Comparison of ENCODE assay signal across 26 cellular contexts in the genomic region with DNA sequence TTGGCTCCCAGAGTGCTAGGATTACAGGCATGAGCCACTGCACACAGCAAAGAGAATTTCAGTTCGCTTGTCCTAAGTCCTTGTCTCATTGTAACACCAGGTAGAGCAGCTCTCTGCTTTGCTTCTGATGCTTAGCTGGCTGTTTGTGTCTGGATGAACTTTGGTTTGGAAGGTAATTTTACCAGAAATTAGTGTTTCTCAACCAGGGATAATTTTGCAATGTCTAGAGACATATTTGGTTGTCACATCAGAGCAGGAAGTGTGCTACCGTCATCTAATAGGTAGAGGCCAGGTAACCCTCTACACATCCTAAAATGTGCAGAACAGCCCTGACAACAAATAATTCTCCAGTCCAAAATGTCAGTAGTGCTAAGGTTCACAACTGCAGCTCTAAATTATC.
A peak's percentile ranks its signal among the peaks of the same experiment; 100 is the strongest.
DNase-seq lines count a peak whose midpoint lies in the region; ATAC-seq, FAIRE-seq and TF ChIP-seq lines count a peak whose summit lies in the region.
"Had no signal": no experiment of that assay in that cellular context is flagged by ENCODE, and none has a peak within 500 bp of the region (broad histone marks: within the 10 kb centered on the region; RNA-seq: fewer than 3 reads in every experiment).

No MANE protein-coding gene starts in this region.

- H3K4me2 ChIP-seq in hepatocyte (no peak overlapping the region), parathyroid adenoma (ENCODE audit: low read length) (no peak overlapping the region)
- H3K4me2 ChIP-seq: BLaER1 had no signal

- H4K20me1 ChIP-seq in hepatocyte (ENCODE audit: insufficient read depth, poor library complexity, severe bottlenecking), result no peaks in the 10 kb centered on the region
- H4K20me1 ChIP-seq: BLaER1 had no signal

- H3K27me3 Mint-ChIP-seq in memory B cell, result no peaks in the 10 kb centered on the region
- H3K27me3 Mint-ChIP-seq: B cell; CD4-positive, CD25-positive, alpha-beta regulatory T cell had no signal

- no peaks in the 10 kb centered on the region for H3K9me3 ChIP-seq in hepatocyte (ENCODE audit: low read depth)
- no peaks in the 10 kb centered on the region for H3K9me3 ChIP-seq in parathyroid adenoma (ENCODE audit: control insufficient read depth, low read length)
- H3K9me3 ChIP-seq: Caco-2 had no signal

- peaks cover 30% of the 10 kb centered on the region for H3K4me1 ChIP-seq in hepatocyte (ENCODE audit: insufficient read depth)
- H3K4me1 ChIP-seq in parathyroid adenoma, result peaks cover 4% of the 10 kb centered on the region

- H3K36me3 ChIP-seq in hepatocyte (replicated peaks; ENCODE audit: insufficient read depth, low read depth), result no peaks in the 10 kb centered on the region
- H3K36me3 ChIP-seq in parathyroid adenoma (ENCODE audit: control insufficient read depth, insufficient read depth, low read length), result no peaks in the 10 kb centered on the region
- H3K36me3 ChIP-seq: BLaER1 had no signal

- H3K4me3 ChIP-seq in hepatocyte (no peak overlapping the region), parathyroid adenoma (ENCODE audit: low read depth, low read length) (no peak overlapping the region)
- H3K4me3 ChIP-seq: BLaER1, GM12878, GM23248 had no signal

- no peak overlapping the region for H3K9ac ChIP-seq in parathyroid adenoma
- H3K9ac ChIP-seq: BLaER1, GM23248 had no signal

- no peak overlapping the region for H3K4me3 Mint-ChIP-seq in memory B cell
- H3K4me3 Mint-ChIP-seq: B cell; CD4-positive, CD25-positive, alpha-beta regulatory T cell; CD8-positive, alpha-beta T cell had no signal

- 85% methylated on average over 2 of the region's 2 CpGs for WGBS in hepatocyte (ENCODE audit: low lambda C conversion rate, missing lambda C conversion rate)

- H3K27me3 ChIP-seq in hepatocyte, result no peaks in the 10 kb centered on the region
- H3K27me3 ChIP-seq in parathyroid adenoma (ENCODE audit: control insufficient read depth, insufficient read depth, low read length), result no peaks in the 10 kb centered on the region
- H3K27me3 ChIP-seq: BLaER1 had no signal

- TF ChIP-seq CTCF in hepatocyte (IDR thresholded peaks at IDR 0.05; ENCODE audit: poor library complexity), result no peak
- TF ChIP-seq CTCF in parathyroid adenoma (IDR thresholded peaks at IDR 0.05), result no peak

- ATAC-seq in memory B cell (ENCODE audit: low read depth) (no peak), GM21723 (IDR thresholded peaks at IDR 0.05; ENCODE audit: unreplicated experiment) (no peak)
- ATAC-seq: CD8-positive, alpha-beta T cell; GM12878 had no signal

- H3K9me3 Mint-ChIP-seq in memory B cell, result peaks cover 3% of the 10 kb centered on the region

- H3K79me2 ChIP-seq in hepatocyte, result no peaks in the 10 kb centered on the region
- no peaks in the 10 kb centered on the region for H3K79me2 ChIP-seq in parathyroid adenoma

- no peak for FAIRE-seq in GM12892 (lab: Jason Lieb, UNC)
- FAIRE-seq: A204.1, GM12878, GM18507, H1 had no signal

- H3K36me3 Mint-ChIP-seq in memory B cell, result no peaks in the 10 kb centered on the region
- H3K36me3 Mint-ChIP-seq: CD4-positive, CD25-positive, alpha-beta regulatory T cell; CD8-positive, alpha-beta T cell had no signal

- H2AFZ ChIP-seq in hepatocyte (no peak overlapping the region), parathyroid adenoma (peak overlapping the region; percentile 28)

- peak overlapping the region; percentile 38 for H3K27ac Mint-ChIP-seq in memory B cell
- H3K27ac Mint-ChIP-seq: B cell; CD8-positive, alpha-beta T cell had no signal

- H3K9me2 ChIP-seq in hepatocyte (replicated peaks; ENCODE audit: insufficient read depth), result no peaks in the 10 kb centered on the region

- no peak for TF ChIP-seq POLR2A in GM12892 (IDR thresholded peaks at IDR 0.05; ENCODE audit: low read depth, low read length)

- H3K27ac ChIP-seq in hepatocyte, result peak overlapping the region; percentile 67
- H3K27ac ChIP-seq in parathyroid adenoma, result no peak overlapping the region
- H3K27ac ChIP-seq: 22Rv1, BLaER1, C4-2B, GM23248 had no signal

- DNase-seq in NOMO-1 treated with DMSO at 0.1 percent for 48 hours (lab: John Stamatoyannopoulos, UW; ENCODE audit: unreplicated experiment) (peak; percentile 25), NOMO-1 treated with dmso at 0.1 percent for 144 hours (lab: John Stamatoyannopoulos, UW; ENCODE audit: unreplicated experiment) (no peak), hepatocyte (ENCODE audit: low spot score) (no peak), memory B cell (ENCODE audit: low spot score in 2 of 2) (no peak), DMS153 treated with DMSO at 0.1 percent for 48 hours (lab: John Stamatoyannopoulos, UW; ENCODE audit: unreplicated experiment) (no peak), GM12892 (ENCODE audit: insufficient read length) (no peak)
- DNase-seq: Caco-2; CD4-positive, CD25-positive, alpha-beta regulatory T cell; CD8-positive, alpha-beta T cell; DMS153; DMS79; EL; GDM1; GM23248; H7; HCEC 1CT had no signal

- H3K4me1 Mint-ChIP-seq in memory B cell, result peaks cover 23% of the 10 kb centered on the region
